In the genomic region with DNA sequence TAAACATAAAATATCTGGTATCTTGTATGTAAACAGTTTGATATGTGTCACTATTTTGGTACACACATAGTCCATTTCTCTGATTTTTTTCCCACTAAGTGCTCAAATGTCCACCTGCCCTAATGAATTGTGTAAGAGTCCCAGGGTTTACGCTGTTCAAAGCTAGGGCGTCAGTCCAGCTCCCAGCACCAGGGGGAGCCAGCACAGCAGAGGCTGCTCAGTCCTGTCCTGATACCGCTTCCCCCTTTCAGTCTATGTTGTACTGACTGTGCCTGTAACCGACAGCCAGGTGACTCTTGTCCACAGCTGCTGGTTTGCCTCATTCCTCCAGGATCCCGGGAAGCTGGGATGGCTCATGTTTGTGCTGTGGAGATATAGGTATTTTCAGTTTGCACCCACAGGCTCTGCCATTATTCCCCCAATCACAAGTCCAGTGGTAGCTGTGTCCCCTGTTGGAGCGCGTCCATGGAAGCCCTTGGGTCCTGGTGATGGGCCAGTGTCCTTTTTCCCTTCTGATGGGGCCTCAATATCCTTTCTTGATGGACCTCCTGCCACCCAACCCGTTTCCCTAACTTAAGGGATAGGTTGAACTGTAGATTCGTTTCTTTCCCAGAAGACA, we compare ENCODE assay signal across 8 cellular contexts.
DNase-seq lines count a peak whose midpoint lies in the region; ATAC-seq and TF ChIP-seq lines count a peak whose summit lies in the region.

No MANE protein-coding gene starts in this region.

- no peak overlapping the region for H3K27ac Mint-ChIP-seq in activated CD4-positive, alpha-beta memory T cell treated with anti-CD3 and anti-CD28 coated beads, Interleukin-2, amount 10 ng/mL, durations not matched to agents 7 days and 5 days

- H2AFZ ChIP-seq in osteoblast (ENCODE audit: low read length): no peak overlapping the region

- H3K4me2 ChIP-seq in osteoblast (ENCODE audit: insufficient read depth, low read length): no peak overlapping the region

- TF ChIP-seq CTCF in fibroblast of the aortic adventitia (IDR thresholded peaks at IDR 0.05; ENCODE audit: insufficient read depth, low read length) (peak; percentile 43), osteoblast (IDR thresholded peaks at IDR 0.05; ENCODE audit: extremely low read depth, low read depth, low read length) (peak; percentile 42)

- no peaks in the 10 kb centered on the region for H3K9me3 ChIP-seq in osteoblast (ENCODE audit: low read depth, low read length)

- ATAC-seq in HG03135 (IDR thresholded peaks at IDR 0.05; ENCODE audit: unreplicated experiment): peak; percentile 100

- no peaks in the 10 kb centered on the region for H3K79me2 ChIP-seq in osteoblast (ENCODE audit: insufficient read depth, low read length)

- H3K4me1 Mint-ChIP-seq in activated CD4-positive, alpha-beta memory T cell treated with anti-CD3 and anti-CD28 coated beads, Interleukin-2, amount 10 ng/mL, durations not matched to agents 7 days and 5 days: peaks cover 3% of the 10 kb centered on the region

- H3K27me3 Mint-ChIP-seq in activated CD4-positive, alpha-beta memory T cell treated with anti-CD3 and anti-CD28 coated beads, Interleukin-2, amount 10 ng/mL, durations not matched to agents 7 days and 5 days: peaks cover 11% of the 10 kb centered on the region

- POLR2A ChIA-PET in activated CD4-positive, alpha-beta memory T cell treated with anti-CD3 and anti-CD28 coated beads, Interleukin-2, amount 10 ng/mL, durations not matched to agents 7 days and 5 days (lab: Charles Lee): no interaction called here

- peak in 8 of 14 donors; percentile 4 to 45 (median 10) for DNase-seq in C1 segment of cervical spinal cord (lab: John Stamatoyannopoulos, UW)
- peak; percentile 27 for DNase-seq in GM19238 (ENCODE audit: insufficient read length, low spot score)
- DNase-seq in NCI-H69 (lab: John Stamatoyannopoulos, UW): peak; percentile 87
- DNase-seq in activated CD4-positive, alpha-beta memory T cell treated with anti-CD3 and anti-CD28 coated beads, Interleukin-2, amount 10 ng/mL, durations not matched to agents 7 days and 5 days: peak; percentile 61
- peak; percentile 2 for DNase-seq in fibroblast of the aortic adventitia (ENCODE audit: low read depth)
- DNase-seq in osteoblast (ENCODE audit: insufficient read length, low spot score, missing footprints): no peak
- no peak for DNase-seq in cerebellum (ENCODE audit: low spot score)

- H3K27ac ChIP-seq in osteoblast (ENCODE audit: low read depth, low read length): no peak overlapping the region

- no peaks in the 10 kb centered on the region for H3K36me3 Mint-ChIP-seq in activated CD4-positive, alpha-beta memory T cell treated with anti-CD3 and anti-CD28 coated beads, Interleukin-2, amount 10 ng/mL, durations not matched to agents 7 days and 5 days (ENCODE audit: low read depth)

- no peaks in the 10 kb centered on the region for H3K36me3 ChIP-seq in osteoblast (ENCODE audit: insufficient read depth, low read length)

- no peak overlapping the region for H3K4me3 Mint-ChIP-seq in activated CD4-positive, alpha-beta memory T cell treated with anti-CD3 and anti-CD28 coated beads, Interleukin-2, amount 10 ng/mL, durations not matched to agents 7 days and 5 days

- no peaks in the 10 kb centered on the region for H3K4me1 ChIP-seq in osteoblast (ENCODE audit: insufficient read depth, low read length)

- no peaks in the 10 kb centered on the region for H4K20me1 ChIP-seq in osteoblast (ENCODE audit: insufficient read depth, low read length)

- no peak overlapping the region for H3K4me3 ChIP-seq in fibroblast of the aortic adventitia (ENCODE audit: low read depth, low read length)
- no peak overlapping the region for H3K4me3 ChIP-seq in osteoblast (ENCODE audit: insufficient read depth, low read length)

- H3K27me3 ChIP-seq in osteoblast (ENCODE audit: insufficient read depth, low read length): no peaks in the 10 kb centered on the region

- no peaks in the 10 kb centered on the region for H3K9me3 Mint-ChIP-seq in activated CD4-positive, alpha-beta memory T cell treated with anti-CD3 and anti-CD28 coated beads, Interleukin-2, amount 10 ng/mL, durations not matched to agents 7 days and 5 days

- CTCF ChIA-PET in activated CD4-positive, alpha-beta memory T cell treated with anti-CD3 and anti-CD28 coated beads, Interleukin-2, amount 10 ng/mL, durations not matched to agents 7 days and 5 days (lab: Charles Lee): interaction anchor here (0.8 to 1.6 kb wide), 7 partner anchors 10 to 1250 kb away, joined by 3 to 15 read pairs (median 5); no protein-coding TSS in a partner anchor

Comparison
In these comparisons a context has a peak if more than half of its experiments do, and no peak if none do; other contexts are left out.
1. DNase-seq: peak in C1 segment of cervical spinal cord (8 of 14), GM19238 (single experiment), NCI-H69 (single experiment), activated CD4-positive, alpha-beta memory T cell treated with anti-CD3 and anti-CD28 coated beads, Interleukin-2, amount 10 ng/mL, durations not matched to agents 7 days and 5 days (single experiment) and fibroblast of the aortic adventitia (single experiment); none in osteoblast (single experiment) and cerebellum (single experiment).